Comparison of ENCODE assay signal across 27 cellular contexts in the genomic region with DNA sequence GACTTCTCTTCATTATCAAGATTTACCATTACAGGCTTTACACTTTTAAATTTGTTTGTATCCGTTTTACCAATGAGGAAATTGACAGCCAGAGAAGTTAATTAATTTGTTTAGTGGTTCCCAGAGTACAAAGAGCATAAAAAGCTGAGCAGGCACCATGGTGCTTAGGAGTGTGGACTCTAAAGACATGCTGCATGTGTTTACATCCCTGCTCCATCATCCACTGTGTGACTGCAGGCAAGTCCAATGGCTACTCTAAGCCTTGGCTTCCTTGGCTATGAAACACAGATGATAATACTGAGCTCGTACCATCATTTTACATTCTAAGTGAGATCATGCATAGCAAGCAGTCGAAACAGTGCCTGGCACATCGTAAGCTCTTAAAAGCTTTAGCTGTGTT.
"Had no signal": no experiment of that assay in that cellular context is flagged by ENCODE, and none has a peak within 500 bp of the region (broad histone marks: within the 10 kb centered on the region; RNA-seq: fewer than 3 reads in every experiment).

No MANE protein-coding gene starts in this region.

- H3K4me3 Mint-ChIP-seq: activated CD4-positive, alpha-beta memory T cell treated with anti-CD3 and anti-CD28 coated beads, Interleukin-2, amount 10 ng/mL, durations not matched to agents 7 days and 5 days; activated CD4-positive, alpha-beta T cell treated with anti-CD3 and anti-CD28 coated beads for 36 hours; activated naive CD4-positive, alpha-beta T cell treated with anti-CD3 and anti-CD28 coated beads, Interleukin-2, amount 10 ng/mL, durations not matched to agents 7 days and 5 days; activated naive CD8-positive, alpha-beta T cell treated with anti-CD3 and anti-CD28 coated beads for 36 hours; activated T-cell treated with anti-CD3 and anti-CD28 coated beads, Interleukin-2, amount 50 U/mL, for 72 hours; T-cell had no signal

- ATAC-seq: activated CD4-positive, alpha-beta T cell treated with anti-CD3 and anti-CD28 coated beads for 36 hours; activated T-cell treated with anti-CD3 and anti-CD28 coated beads, Interleukin-2, amount 50 U/mL, for 72 hours; body of pancreas; T-cell had no signal

- H3K27ac Mint-ChIP-seq: activated CD4-positive, alpha-beta memory T cell treated with anti-CD3 and anti-CD28 coated beads, Interleukin-2, amount 10 ng/mL, durations not matched to agents 7 days and 5 days; activated CD4-positive, alpha-beta T cell treated with anti-CD3 and anti-CD28 coated beads for 36 hours; activated naive CD4-positive, alpha-beta T cell treated with anti-CD3 and anti-CD28 coated beads, Interleukin-2, amount 10 ng/mL, durations not matched to agents 7 days and 5 days; activated naive CD8-positive, alpha-beta T cell treated with anti-CD3 and anti-CD28 coated beads for 36 hours; activated T-cell treated with anti-CD3 and anti-CD28 coated beads, Interleukin-2, amount 50 U/mL, for 72 hours; activated T-helper 2 cell treated with anti-CD3 and anti-CD28 coated beads, Interferon-gamma antibody, Interleukin-2, Interleukin-4, amounts not matched to agents 10 μg/mL and 5 μg/mL and 100 μg/mL, durations not matched to agents 14 hours and 24 hours and 36 hours; T-cell had no signal

- DNase-seq: activated CD4-positive, alpha-beta memory T cell treated with anti-CD3 and anti-CD28 coated beads, Interleukin-2, amount 10 ng/mL, durations not matched to agents 7 days and 5 days; activated CD4-positive, alpha-beta T cell treated with anti-CD3 and anti-CD28 coated beads for 36 hours; activated CD4-positive, alpha-beta T cell treated with anti-CD3 and anti-CD28 coated beads, Interleukin-2, amount 50 U/mL, for 1 hour; activated CD4-positive, CD25-positive, alpha-beta regulatory T cell; activated CD8-positive, alpha-beta memory T cell treated with anti-CD3 and anti-CD28 coated beads, Interleukin-2, amount 50 U/mL, for 4 hours; activated gamma-delta T cell treated with Interleukin-2 at 50 U/mL for 16 hours; activated naive CD4-positive, alpha-beta T cell treated with anti-CD3 and anti-CD28 coated beads, Interleukin-2, amount 10 ng/mL, durations not matched to agents 7 days and 5 days; activated naive CD8-positive, alpha-beta T cell treated with anti-CD3 and anti-CD28 coated beads for 36 hours; activated T-cell treated with anti-CD3 and anti-CD28 coated beads, Interleukin-2, amount 50 U/mL, for 72 hours; anterior cingulate cortex; body of pancreas; central memory CD4-positive, alpha-beta T cell; MG63; NCI-H1105; NCI-H1436; NCI-H1694 treated with DMSO at 0.1 percent for 48 hours; NCI-H2029 treated with DMSO at 0.1 percent for 48 hours; NCI-H510A treated with DMSO at 0.1 percent for 48 hours; NCI-H69; PC-3; SIG-M5; T-cell; T-helper 2 cell; T1000 had no signal

- H3K4me1 Mint-ChIP-seq: activated CD4-positive, alpha-beta memory T cell treated with anti-CD3 and anti-CD28 coated beads, Interleukin-2, amount 10 ng/mL, durations not matched to agents 7 days and 5 days; activated CD4-positive, alpha-beta T cell treated with anti-CD3 and anti-CD28 coated beads for 36 hours; activated naive CD4-positive, alpha-beta T cell treated with anti-CD3 and anti-CD28 coated beads, Interleukin-2, amount 10 ng/mL, durations not matched to agents 7 days and 5 days; activated naive CD8-positive, alpha-beta T cell treated with anti-CD3 and anti-CD28 coated beads for 36 hours; T-cell had no signal

- H3K36me3 Mint-ChIP-seq: activated naive CD4-positive, alpha-beta T cell treated with anti-CD3 and anti-CD28 coated beads, Interleukin-2, amount 10 ng/mL, durations not matched to agents 7 days and 5 days; activated naive CD8-positive, alpha-beta T cell treated with anti-CD3 and anti-CD28 coated beads for 36 hours; T-cell had no signal

- FAIRE-seq: bronchial epithelial cell had no signal

- H3K36me3 ChIP-seq: MG63 had no signal

- H3K9me3 ChIP-seq: body of pancreas, MG63 had no signal

- H3K9me3 Mint-ChIP-seq: activated CD4-positive, alpha-beta memory T cell treated with anti-CD3 and anti-CD28 coated beads, Interleukin-2, amount 10 ng/mL, durations not matched to agents 7 days and 5 days; activated naive CD4-positive, alpha-beta T cell treated with anti-CD3 and anti-CD28 coated beads, Interleukin-2, amount 10 ng/mL, durations not matched to agents 7 days and 5 days; activated naive CD8-positive, alpha-beta T cell treated with anti-CD3 and anti-CD28 coated beads for 36 hours; activated T-cell treated with anti-CD3 and anti-CD28 coated beads, Interleukin-2, amount 50 U/mL, for 72 hours; activated T-helper 2 cell treated with anti-CD3 and anti-CD28 coated beads, Interferon-gamma antibody, Interleukin-2, Interleukin-4, amounts not matched to agents 10 μg/mL and 5 μg/mL and 100 μg/mL, durations not matched to agents 14 hours and 24 hours and 36 hours; T-cell had no signal

- H3K4me3 ChIP-seq: body of pancreas, MG63 had no signal

- H3K4me1 ChIP-seq: body of pancreas had no signal

- H3K27me3 ChIP-seq: MG63 had no signal

- H3K27ac ChIP-seq: body of pancreas, VCaP had no signal
